9 cellular contexts compared by ENCODE assay signal in genomic region chr1:16206547-16207317, GRCh38. TPM values are rescaled to one million over a fixed set of nuclear protein-coding genes. Genes with fewer than 3 reads are reported as not detected.
DNase-seq lines count a peak whose midpoint lies in the region; ATAC-seq, FAIRE-seq and TF ChIP-seq lines count a peak whose summit lies in the region.
"Had no signal": no experiment of that assay in that cellular context is flagged by ENCODE, and none has a peak within 500 bp of the region (broad histone marks: within the 10 kb centered on the region; RNA-seq: fewer than 3 reads in every experiment).

No MANE protein-coding gene starts in this region.

- DNase-seq in CMK (ENCODE audit: low read depth) (peak; percentile 99), HTR-8/SVneo (ENCODE audit: insufficient read length, low spot score) (peak; percentile 96), NOMO-1 (lab: John Stamatoyannopoulos, UW; ENCODE audit: unreplicated experiment in 2 of 2) (peak; percentile 95 to 96), endothelial cell (ENCODE audit: low spot score) (peak; percentile 92), midbrain (lab: John Stamatoyannopoulos, UW) (peak; percentile 88)
- peak; percentile 84 for DNase-seq in activated CD8-positive, alpha-beta memory T cell treated with anti-CD3 and anti-CD28 coated beads, Interleukin-2, amount 50 U/mL, for 1 hour (ENCODE audit: extremely low read depth)
- peak; percentile 80 to 86 for DNase-seq in stimulated activated CD8-positive, alpha-beta memory T cell treated with anti-CD3 and anti-CD28 coated beads, Interleukin-15, amount 100 ng/mL, for 4 hours (ENCODE audit: low read depth in 2 of 2)

- FAIRE-seq in HTR-8/SVneo (lab: Jason Lieb, UNC): peak; percentile 95
- FAIRE-seq: islet of Langerhans had no signal

- peaks cover 14% of the 10 kb centered on the region for H3K36me3 Mint-ChIP-seq in endothelial cell (ENCODE audit: low read depth, unreplicated experiment)

- peak overlapping the region; percentile 90 for H3K4me3 Mint-ChIP-seq in endothelial cell (ENCODE audit: unreplicated experiment)

- peaks cover 12% of the 10 kb centered on the region for H3K27me3 Mint-ChIP-seq in endothelial cell (ENCODE audit: unreplicated experiment)

- peaks cover 8% of the 10 kb centered on the region for H3K4me1 Mint-ChIP-seq in endothelial cell (ENCODE audit: unreplicated experiment)

- no peaks in the 10 kb centered on the region for H3K9me3 Mint-ChIP-seq in endothelial cell (ENCODE audit: unreplicated experiment)

- peak overlapping the region; percentile 86 for H3K27ac Mint-ChIP-seq in endothelial cell (ENCODE audit: unreplicated experiment)

- ATAC-seq in GM21360 (IDR thresholded peaks at IDR 0.05; ENCODE audit: unreplicated experiment): peak; percentile 66

- TF ChIP-seq CTCF in endothelial cell (IDR thresholded peaks at IDR 0.05; ENCODE audit: unreplicated experiment): no peak

RNA-seq across cellular contexts. Expression of gene ARHGEF19, which starts 5.7 kb away (rescaled TPM):
- 14.0 TPM for total RNA-seq in endothelial cell (ENCODE audit: unreplicated experiment)

RNA-seq across cellular contexts. Expression of gene CPLANE2, which starts 30.3 kb away (rescaled TPM):
- total RNA-seq in endothelial cell (ENCODE audit: unreplicated experiment): 3.6 TPM

RNA-seq across cellular contexts. Expression of gene EPHA2, which starts 50.9 kb away (rescaled TPM):
- total RNA-seq in endothelial cell (ENCODE audit: unreplicated experiment): 109 TPM

Comparison
In these comparisons a context has a peak if more than half of its experiments do, and no peak if none do; other contexts are left out.
1. Peak in every context shown above with its lines: DNase-seq and ATAC-seq.